Comparison of ENCODE assay signal across 11 cellular contexts in genomic region chr1:71093938-71094337, GRCh38. TPM values are rescaled to one million over a fixed set of nuclear protein-coding genes. Genes with fewer than 3 reads are reported as not detected.
DNase-seq lines count a peak whose midpoint lies in the region; ATAC-seq, FAIRE-seq and TF ChIP-seq lines count a peak whose summit lies in the region.
"Had no signal": no experiment of that assay in that cellular context is flagged by ENCODE, and none has a peak within 500 bp of the region (broad histone marks: within the 10 kb centered on the region; RNA-seq: fewer than 3 reads in every experiment).

No MANE protein-coding gene starts in this region.

- RAD21 ChIA-PET in GM12878 (lab: Charles Lee; ENCODE audit: unreplicated experiment), result no interaction called here

- no peaks in the 10 kb centered on the region for H3K4me1 ChIP-seq in GM12878 (ENCODE audit: control insufficient read depth, insufficient read depth, low read length)

- SMC1A ChIA-PET in GM12878 (lab: Charles Lee; ENCODE audit: uncharacterized antibody, unreplicated experiment), result interaction anchor here (1.5 kb wide), 1 partner anchor 9 kb away, joined by 7 read pairs; no protein-coding TSS in a partner anchor

- no peaks in the 10 kb centered on the region for H3K36me3 ChIP-seq in GM12878 (ENCODE audit: control insufficient read depth in 2 of 2, insufficient read depth in 2 of 2, low read length in 1 of 2)

- H3K27ac Mint-ChIP-seq in activated T-helper 2 cell treated with anti-CD3 and anti-CD28 coated beads, Interferon-gamma antibody, Interleukin-2, Interleukin-4, amounts not matched to agents 10 μg/mL and 5 μg/mL and 100 μg/mL, durations not matched to agents 14 hours and 24 hours and 36 hours, result no peak overlapping the region
- H3K27ac Mint-ChIP-seq: activated naive CD8-positive, alpha-beta T cell; naive B cell had no signal

- no peak overlapping the region for H2AFZ ChIP-seq in GM12878 (ENCODE audit: control insufficient read depth, low read depth, low read length)

- no peaks in the 10 kb centered on the region for H3K9me3 ChIP-seq in GM12878 (replicated peaks; ENCODE audit: control insufficient read depth, insufficient read depth, low read length)

- H3K27ac ChIP-seq in GM12878 (ENCODE audit: control insufficient read depth, insufficient read depth), result no peak overlapping the region

- no peak overlapping the region for H3K4me2 ChIP-seq in GM12878 (ENCODE audit: control insufficient read depth, insufficient read depth)

- no peak overlapping the region for H3K4me3 Mint-ChIP-seq in activated T-helper 2 cell treated with anti-CD3 and anti-CD28 coated beads, Interferon-gamma antibody, Interleukin-2, Interleukin-4, amounts not matched to agents 10 μg/mL and 5 μg/mL and 100 μg/mL, durations not matched to agents 14 hours and 24 hours and 36 hours (ENCODE audit: low read depth)
- H3K4me3 Mint-ChIP-seq: activated naive CD8-positive, alpha-beta T cell; naive B cell had no signal

- ATAC-seq in GM12878 (no peak), GM21737 (IDR thresholded peaks at IDR 0.05; ENCODE audit: unreplicated experiment) (no peak)

- TF ChIP-seq CTCF in GM12878 (IDR thresholded peaks at IDR 0.05 in 2 of 3, conservative IDR thresholded peaks at IDR 0.05 in 1 of 3; ENCODE audit: control insufficient read depth in 2 of 3, extremely low read depth in 1 of 3, insufficient read depth in 1 of 3, low read depth in 3 of 3, low read length in 3 of 3), result peak in 1 of 3 experiments; percentile 14; a peak in 2 of 6 replicates

- H3K27me3 ChIP-seq in GM12878 (replicated peaks in 1 of 2; ENCODE audit: control insufficient read depth in 2 of 2, insufficient read depth in 2 of 2, low read length in 1 of 2), result no peaks in the 10 kb centered on the region

- peak; percentile 32; the same call in 1 of the 2 replicates for TF ChIP-seq RAD21 in GM12878 (IDR thresholded peaks at IDR 0.05; ENCODE audit: insufficient read depth, low read depth, low read length)

- DNase-seq in EL, result peak; percentile 16
- peak; percentile 13 for DNase-seq in M059J (ENCODE audit: low read depth)
- no peak for DNase-seq in GM12878 (ENCODE audit: low read depth, low spot score)
- DNase-seq in myocyte (ENCODE audit: low read depth), result peak; percentile 18
- DNase-seq in epidermal melanocyte (ENCODE audit: insufficient read length, low spot score), result no peak
- no peak for DNase-seq in DMS153 (lab: John Stamatoyannopoulos, UW)
- no peak for DNase-seq in activated T-helper 2 cell treated with anti-CD3 and anti-CD28 coated beads, Interferon-gamma antibody, Interleukin-2, Interleukin-4, amounts not matched to agents 10 μg/mL and 5 μg/mL and 100 μg/mL, durations not matched to agents 14 hours and 24 hours and 36 hours (ENCODE audit: low spot score)
- DNase-seq: naive B cell, NCI-H226 had no signal

- H3K4me3 ChIP-seq in GM12878, result no peak overlapping the region

- in situ Hi-C loops in GM12878 (cut with MboI), result loop anchor here (25.0 kb wide), 1 partner anchor 943 kb away; no protein-coding TSS in a partner anchor

- TF ChIP-seq EP300 in GM12878 (IDR thresholded peaks at IDR 0.05; ENCODE audit: borderline replicate concordance in 1 of 2, control insufficient read depth in 1 of 2, low read depth in 2 of 2, low read length in 2 of 2), result no peak

- no peak for FAIRE-seq in GM12878 (lab: Jason Lieb, UNC)

- POLR2A ChIA-PET in GM12878 (lab: Charles Lee), result no interaction called here

- H3K9me3 Mint-ChIP-seq in activated T-helper 2 cell treated with anti-CD3 and anti-CD28 coated beads, Interferon-gamma antibody, Interleukin-2, Interleukin-4, amounts not matched to agents 10 μg/mL and 5 μg/mL and 100 μg/mL, durations not matched to agents 14 hours and 24 hours and 36 hours, result no peaks in the 10 kb centered on the region
- H3K9me3 Mint-ChIP-seq: naive B cell had no signal

- CTCF ChIA-PET in GM12878 (lab: Yijun Ruan, JAX), result interaction anchor here (0.8 to 2.8 kb wide), 3 partner anchors 271 to 944 kb away, joined by 3 to 10 read pairs (median 7); no protein-coding TSS in a partner anchor

- TF ChIP-seq POLR2A in GM12878 (IDR thresholded peaks at IDR 0.05; ENCODE audit: low read depth, low read length), result no peak

- intact Hi-C loops in GM12878 (cut with micrococcal nuclease; ENCODE audit: unreplicated experiment), result loop anchor here (5.0 kb wide), 2 partner anchors 428 to 943 kb away; no protein-coding TSS in a partner anchor
- intact Hi-C loops in activated T-helper 2 cell treated with anti-CD3 and anti-CD28 coated beads, Interferon-gamma antibody, Interleukin-2, Interleukin-4, amounts not matched to agents 10 μg/mL and 5 μg/mL and 100 μg/mL, durations not matched to agents 14 hours and 24 hours and 36 hours (cut with micrococcal nuclease), result no loop called here

- no peaks in the 10 kb centered on the region for H3K4me1 Mint-ChIP-seq in activated T-helper 2 cell treated with anti-CD3 and anti-CD28 coated beads, Interferon-gamma antibody, Interleukin-2, Interleukin-4, amounts not matched to agents 10 μg/mL and 5 μg/mL and 100 μg/mL, durations not matched to agents 14 hours and 24 hours and 36 hours (ENCODE audit: low read depth)
- H3K4me1 Mint-ChIP-seq: naive B cell had no signal

- no peaks in the 10 kb centered on the region for H3K79me2 ChIP-seq in GM12878 (ENCODE audit: control insufficient read depth, insufficient read depth, low read length)

- H3K9ac ChIP-seq in GM12878 (ENCODE audit: control insufficient read depth, insufficient read depth, low read length), result no peak overlapping the region

- H3K36me3 Mint-ChIP-seq in activated T-helper 2 cell treated with anti-CD3 and anti-CD28 coated beads, Interferon-gamma antibody, Interleukin-2, Interleukin-4, amounts not matched to agents 10 μg/mL and 5 μg/mL and 100 μg/mL, durations not matched to agents 14 hours and 24 hours and 36 hours (ENCODE audit: low read depth), result no peaks in the 10 kb centered on the region
- H3K36me3 Mint-ChIP-seq: activated naive CD8-positive, alpha-beta T cell; naive B cell had no signal

- 38% methylated on average over 1 of the region's 1 CpG for WGBS in GM12878 (ENCODE audit: insufficient coverage, insufficient replicate concordance, low lambda C conversion rate, missing lambda C conversion rate)

- no TSS peak for BruUV-seq in GM12878 (replicated peaks; lab: Mats Ljungman, UMichigan)

- H4K20me1 ChIP-seq in GM12878 (ENCODE audit: control insufficient read depth, insufficient read depth), result no peaks in the 10 kb centered on the region

- H3K27me3 Mint-ChIP-seq in activated T-helper 2 cell treated with anti-CD3 and anti-CD28 coated beads, Interferon-gamma antibody, Interleukin-2, Interleukin-4, amounts not matched to agents 10 μg/mL and 5 μg/mL and 100 μg/mL, durations not matched to agents 14 hours and 24 hours and 36 hours (ENCODE audit: low read depth), result peaks cover 12% of the 10 kb centered on the region

TF ChIP-seq in GM12878, 131 proteins besides CTCF, POLR2A, EP300 and RAD21 (continues in another document):
- TF ChIP-seq SMC3 (IDR thresholded peaks at IDR 0.05; ENCODE audit: borderline replicate concordance, low read length), result 0 out of 2 replicates have a peak, but pooled peaks have one; percentile 2

RNA-seq across cellular contexts. Expression of gene ZRANB2, which starts 13.1 kb away (rescaled TPM):
- total RNA-seq in M059J (2014; rRNA removed; shearing (Covaris generic)), result 17.2 and 29.2 TPM in 2 replicates
- 227 and 233 TPM in 2 replicates for total RNA-seq in GM12878 (2013; cell fraction: nucleolus; rRNA removed)
- total RNA-seq in GM12878 (2014; rRNA removed), result 79.6 and 103 TPM in 2 replicates
- total RNA-seq in GM12878 (2014; rRNA removed; fragmentation: Illumina TruSeq; extraction: Trizol), result 68.4 and 77.9 TPM in 2 replicates
- 100 and 102 TPM in 2 replicates for total RNA-seq in GM12878 (2021)
- polyA plus RNA-seq in GM12878 (2011; ENCODE audit: low read depth), result 45.5 TPM
- polyA plus RNA-seq in GM12878 (2011; rRNA removed), result 150 and 247 TPM in 2 replicates
- polyA plus RNA-seq in GM12878 (2011; cell fraction: cytosol; rRNA removed), result 31.9 and 35.8 TPM in 2 replicates
- 197 and 240 TPM in 2 replicates for polyA plus RNA-seq in GM12878 (2011; cell fraction: nucleus; rRNA removed)
- 75.5 and 81.8 TPM in 2 replicates for polyA plus RNA-seq in GM12878 (2012)
- 189 and 276 TPM in 2 replicates for polyA plus RNA-seq in GM12878 (2014; fragmentation: Illumina TruSeq; extraction: Trizol)
- polyA plus RNA-seq in GM12878 (2014; fragmentation: Nextera tagmentation; extraction: Ambion mirVana), result 100 to 1,000 TPM; 148 to 156 TPM
- polyA plus RNA-seq in GM12878 (2014; rRNA removed), result 74.2 and 96.4 TPM in 2 replicates
- polyA plus RNA-seq in GM12878 (2016; fragmentation: Nextera tagmentation; extraction: Ambion mirVana), result 100 to 1,000 TPM; 136 to 140 TPM
- 29.9 and 32.5 TPM in 2 replicates for polyA minus RNA-seq in GM12878 (2011; rRNA and poly(A)+ RNA removed)
- 18.7 and 23.3 TPM in 2 replicates for polyA minus RNA-seq in GM12878 (2011; cell fraction: cytosol; rRNA and poly(A)+ RNA removed)
- 37.4 and 49.0 TPM in 2 replicates for polyA minus RNA-seq in GM12878 (2011; cell fraction: nucleus; rRNA and poly(A)+ RNA removed)
- total RNA-seq in myocyte, result 53.5 and 55.7 TPM in 2 replicates
- polyA plus RNA-seq in myocyte (2012), result 38.8 TPM
- 131 and 135 TPM in 2 replicates for total RNA-seq in activated T-helper 2 cell treated with anti-CD3 and anti-CD28 coated beads, Interferon-gamma antibody, Interleukin-2, Interleukin-4, amounts not matched to agents 10 μg/mL and 5 μg/mL and 100 μg/mL, durations not matched to agents 14 hours and 24 hours and 36 hours

RNA-seq across cellular contexts. Expression of gene PTGER3, which starts 46.3 kb away (rescaled TPM):
- total RNA-seq in M059J (2014; rRNA removed; shearing (Covaris generic)), result 8.2 and 8.4 TPM in 2 replicates
- total RNA-seq in GM12878 (2013; cell fraction: nucleolus; rRNA removed), result 0.08 and 0.29 TPM in 2 replicates
- not detected in 2 replicates for total RNA-seq in GM12878 (2014; rRNA removed)
- not detected in 2 replicates for total RNA-seq in GM12878 (2014; rRNA removed; fragmentation: Illumina TruSeq; extraction: Trizol)
- not detected in 2 replicates for total RNA-seq in GM12878 (2021)
- polyA plus RNA-seq in GM12878 (2011; ENCODE audit: low read depth), result not detected
- polyA plus RNA-seq in GM12878 (2011; rRNA removed), result not detected in 2 replicates
- polyA plus RNA-seq in GM12878 (2011; cell fraction: cytosol; rRNA removed), result not detected in 2 replicates
- polyA plus RNA-seq in GM12878 (2011; cell fraction: nucleus; rRNA removed), result 0.01 and 0.09 TPM in 2 replicates
- polyA plus RNA-seq in GM12878 (2012), result not detected in 2 replicates
- polyA plus RNA-seq in GM12878 (2014; fragmentation: Illumina TruSeq; extraction: Trizol), result under 0.01 TPM in 1 of 2 replicates, not detected in the other
- under 1 TPM in 1 of 2 experiments, not detected in 1; 0.02 TPM for polyA plus RNA-seq in GM12878 (2014; fragmentation: Nextera tagmentation; extraction: Ambion mirVana)
- polyA plus RNA-seq in GM12878 (2014; rRNA removed), result 0.04 TPM in 1 of 2 replicates, not detected in the other
- not detected for polyA plus RNA-seq in GM12878 (2016; fragmentation: Nextera tagmentation; extraction: Ambion mirVana)
- polyA minus RNA-seq in GM12878 (2011; rRNA and poly(A)+ RNA removed), result 0.15 TPM in 1 of 2 replicates, not detected in the other
- not detected in 2 replicates for polyA minus RNA-seq in GM12878 (2011; cell fraction: cytosol; rRNA and poly(A)+ RNA removed)
- 0.12 and 0.38 TPM in 2 replicates for polyA minus RNA-seq in GM12878 (2011; cell fraction: nucleus; rRNA and poly(A)+ RNA removed)
- 0.21 TPM in 1 of 2 replicates, not detected in the other for total RNA-seq in myocyte
- not detected for polyA plus RNA-seq in myocyte (2012)
- total RNA-seq in activated T-helper 2 cell treated with anti-CD3 and anti-CD28 coated beads, Interferon-gamma antibody, Interleukin-2, Interleukin-4, amounts not matched to agents 10 μg/mL and 5 μg/mL and 100 μg/mL, durations not matched to agents 14 hours and 24 hours and 36 hours, result 0.43 and 0.44 TPM in 2 replicates

Comparison
In these comparisons a context has a peak if more than half of its experiments do, and no peak if none do; other contexts are left out.
1. DNase-seq: peak in EL (single experiment), M059J (single experiment) and myocyte (single experiment); none in GM12878 (single experiment), epidermal melanocyte (single experiment), DMS153 (single experiment) and activated T-helper 2 cell treated with anti-CD3 and anti-CD28 coated beads, Interferon-gamma antibody, Interleukin-2, Interleukin-4, amounts not matched to agents 10 μg/mL and 5 μg/mL and 100 μg/mL, durations not matched to agents 14 hours and 24 hours and 36 hours (single experiment).